Comparison of ENCODE assay signal across 9 cellular contexts in the genomic region with DNA sequence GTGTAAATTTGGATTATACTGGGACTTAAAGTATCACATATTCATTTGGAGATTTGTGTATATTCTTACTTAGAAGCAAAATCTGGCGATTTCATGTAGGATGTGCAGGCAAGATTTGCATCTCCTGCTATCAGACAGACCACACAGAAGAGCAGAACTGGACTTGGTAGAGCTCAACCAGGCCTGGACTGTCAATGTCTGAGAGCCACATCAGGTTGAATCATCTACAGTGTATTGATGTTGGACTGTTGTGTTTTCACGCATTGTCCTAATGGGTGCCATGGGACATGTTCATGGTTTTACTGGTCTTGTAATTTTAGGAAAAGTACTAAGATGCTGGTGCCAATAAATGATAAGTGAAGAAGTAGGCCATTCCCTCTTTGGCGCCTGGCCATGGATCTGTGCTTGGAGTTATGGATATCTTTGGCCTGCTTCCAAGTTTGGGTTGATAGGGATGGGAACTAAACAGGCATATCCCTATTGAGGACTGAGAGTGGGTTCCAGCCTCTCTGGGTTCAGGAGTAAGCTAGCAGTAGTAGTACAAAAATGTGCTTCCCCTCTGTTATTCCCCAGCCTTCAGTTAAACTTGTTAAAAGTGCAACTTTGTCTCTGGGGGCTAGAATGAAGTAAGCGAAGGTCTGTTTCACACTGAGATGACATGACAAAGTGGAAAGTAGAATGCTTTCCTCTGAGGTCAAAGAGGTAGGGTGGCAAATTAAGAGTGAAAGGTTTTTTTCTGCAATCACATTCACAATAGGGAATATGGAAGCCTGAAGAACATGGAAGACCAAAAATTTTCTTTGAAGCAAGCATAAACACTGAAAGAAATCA. TPM values are rescaled to one million over a fixed set of nuclear protein-coding genes. Genes with fewer than 3 reads are reported as not detected.
A peak's percentile ranks its signal among the peaks of the same experiment; 100 is the strongest.
DNase-seq lines count a peak whose midpoint lies in the region; ATAC-seq and TF ChIP-seq lines count a peak whose summit lies in the region.
"Had no signal": no experiment of that assay in that cellular context is flagged by ENCODE, and none has a peak within 500 bp of the region (broad histone marks: within the 10 kb centered on the region; RNA-seq: fewer than 3 reads in every experiment).

No MANE protein-coding gene starts in this region.

- H3K9ac ChIP-seq in Karpas-422 (ENCODE audit: low read length): peak overlapping the region; percentile 4; the same call in 1 of the 2 replicates

- WGBS in spleen, 5 donors: 73 to 86% (median 80%) methylated on average over 4 of the region's 4 CpGs
- 79 to 100% methylated on average over 2 to 4 of the region's 4 CpGs for WGBS in transverse colon (ENCODE audit: low coverage in 1 of 2), 2 donors

- no peaks in the 10 kb centered on the region for H3K9me2 ChIP-seq in Karpas-422 (replicated peaks; ENCODE audit: insufficient read depth, low read length)

- TF ChIP-seq EP300 in transverse colon (IDR thresholded peaks at IDR 0.05; ENCODE audit: low read depth): no peak

- TF ChIP-seq POLR2A in spleen (IDR thresholded peaks at IDR 0.05) (no peak), transverse colon (IDR thresholded peaks at IDR 0.05) (no peak)

- no peaks in the 10 kb centered on the region for H3K27me3 ChIP-seq in Karpas-422 (ENCODE audit: low read length)
- no peaks in the 10 kb centered on the region for H3K27me3 ChIP-seq in spleen (replicated peaks in 1 of 7)
- no peaks in the 10 kb centered on the region for H3K27me3 ChIP-seq in transverse colon
- H3K27me3 ChIP-seq: breast epithelium had no signal

- H2AFZ ChIP-seq in Karpas-422 (ENCODE audit: low read length): peak overlapping the region; percentile 39; the same call in 1 of the 2 replicates

- no peak overlapping the region for H3K4me3 Mint-ChIP-seq in nephron progenitor cell

- no peaks in the 10 kb centered on the region for H3K27me3 Mint-ChIP-seq in nephron progenitor cell (ENCODE audit: low read depth, poor library complexity)

- H3K4me3 ChIP-seq in Karpas-422 (ENCODE audit: low read length) (peak overlapping the region; percentile 10), spleen (no peak overlapping the region), transverse colon (no peak overlapping the region)
- H3K4me3 ChIP-seq: breast epithelium had no signal

- ATAC-seq in GM19025 (IDR thresholded peaks at IDR 0.05; ENCODE audit: low read depth, unreplicated experiment) (peak; percentile 61), HG02610 (IDR thresholded peaks at IDR 0.05; ENCODE audit: unreplicated experiment) (peak; percentile 71), HG03439 (IDR thresholded peaks at IDR 0.05; ENCODE audit: unreplicated experiment) (no peak)

- in situ Hi-C loops in transverse colon (cut with MboI; ENCODE audit: low pct_ligation_motif_present in 1 of 4, low pct_unique_long_range_greater_than_20kb in 1 of 4, low sequenced_read_pairs in 3 of 4): no loop called here

- DNase-seq in Karpas-422: peak; percentile 44
- no peak for DNase-seq in nephron progenitor cell
- DNase-seq in spleen: no peak
- DNase-seq in pons (ENCODE audit: low spot score): no peak
- DNase-seq in transverse colon: no peak

- peak overlapping the region; percentile 44 for H3K4me2 ChIP-seq in Karpas-422 (ENCODE audit: low read depth, low read length, poor library complexity, severe bottlenecking)

- peak overlapping the region; percentile 68 for H3K27ac Mint-ChIP-seq in nephron progenitor cell

- H3K4me1 ChIP-seq in Karpas-422 (ENCODE audit: low read length) (peaks cover 27% of the 10 kb centered on the region), spleen (peaks cover 0 to 9% (median 4%) of the 10 kb centered on the region in 6 donors), transverse colon (peaks cover 0 to 22% (median 3%) of the 10 kb centered on the region in 4 donors)
- H3K4me1 ChIP-seq: breast epithelium had no signal

- no peaks in the 10 kb centered on the region for H3K79me2 ChIP-seq in Karpas-422 (ENCODE audit: low read length)

- H3K36me3 ChIP-seq in Karpas-422 (ENCODE audit: insufficient read depth, low read length): no peaks in the 10 kb centered on the region
- H3K36me3 ChIP-seq in spleen: no peaks in the 10 kb centered on the region
- no peaks in the 10 kb centered on the region for H3K36me3 ChIP-seq in transverse colon
- H3K36me3 ChIP-seq: breast epithelium had no signal

- H3K9me3 Mint-ChIP-seq in nephron progenitor cell: peaks cover 21% of the 10 kb centered on the region

- intact Hi-C loops in spleen (cut with DNase I; ENCODE audit: low total_unique reads) (no loop called here), transverse colon (cut with DNase I; ENCODE audit: low total_unique reads) (no loop called here)

- peaks cover 14% of the 10 kb centered on the region for H3K4me1 Mint-ChIP-seq in nephron progenitor cell

- no peaks in the 10 kb centered on the region for H4K20me1 ChIP-seq in Karpas-422 (ENCODE audit: insufficient read depth, low read depth, low read length)

- H3K9me3 ChIP-seq in Karpas-422 (ENCODE audit: low read length) (no peaks in the 10 kb centered on the region), spleen (no peaks in the 10 kb centered on the region), transverse colon (no peaks in the 10 kb centered on the region)
- H3K9me3 ChIP-seq: breast epithelium had no signal

- H3K27ac ChIP-seq in Karpas-422 (ENCODE audit: low read length) (peak overlapping the region; percentile 17; the same call in 1 of the 2 replicates), spleen (no peak overlapping the region), transverse colon (peak overlapping the region in 1 of 4 donors; percentile 37)
- H3K27ac ChIP-seq: breast epithelium had no signal

- TF ChIP-seq CTCF in nephron progenitor cell (IDR thresholded peaks at IDR 0.05) (no peak), spleen (IDR thresholded peaks at IDR 0.05 in 8 of 11, conservative IDR thresholded peaks at IDR 0.05 in 3 of 11) (no peak), transverse colon (IDR thresholded peaks at IDR 0.05) (no peak)

- peaks cover 28% of the 10 kb centered on the region for H3K36me3 Mint-ChIP-seq in nephron progenitor cell (ENCODE audit: low read depth)

RNA-seq across cellular contexts. Expression of gene NEMP2, which starts 49.2 kb away (rescaled TPM):
- 10.6 and 11.1 TPM in 2 replicates for total RNA-seq in Karpas-422 (2014; rRNA removed; shearing (Covaris generic); ENCODE audit: low replicate concordance)
- total RNA-seq in spleen: 10 to 100 TPM in 6 of 7 donors, 1 to 10 TPM in 1; 7.7 to 19.2 (median 12.8) TPM
- polyA plus RNA-seq in spleen: 1 to 10 TPM in 2 of 3 donors, under 1 TPM in 1; 0.89 to 1.8 (median 1.4) TPM
- 1 to 10 TPM in 2 of 4 donors, under 1 TPM in 1, not detected in 1; 0.20 to 2.4 (median 1.6) TPM for total RNA-seq in transverse colon
